8 cellular contexts compared by ENCODE assay signal in genomic region chr12:100573499-100574261, GRCh38. TPM values are rescaled to one million over a fixed set of nuclear protein-coding genes. Genes with fewer than 3 reads are reported as not detected.
DNase-seq lines count a peak whose midpoint lies in the region; ATAC-seq and TF ChIP-seq lines count a peak whose summit lies in the region.

Gene GAS2L3, plus strand, starts transcription at chr12:100573684. Its CDS starts 21,221 bp downstream, at chr12:100594905.

- TF ChIP-seq CTCF in RWPE2 (IDR thresholded peaks at IDR 0.05; ENCODE audit: poor library complexity, severe bottlenecking) (no peak), glutamatergic neuron (IDR thresholded peaks at IDR 0.05; ENCODE audit: partially characterized antibody, unreplicated experiment) (no peak), thoracic aorta (IDR thresholded peaks at IDR 0.05) (no peak)

- ATAC-seq in GM21786 (IDR thresholded peaks at IDR 0.05; ENCODE audit: unreplicated experiment): peak; percentile 95
- peak; percentile 87 for ATAC-seq in RWPE2 (ENCODE audit: low read depth)
- peak; percentile 73 for ATAC-seq in thoracic aorta (ENCODE audit: insufficient number of reproducible peaks, low FRiP score, low read depth)

- H3K4me1 Mint-ChIP-seq in activated naive CD8-positive, alpha-beta T cell treated with anti-CD3 and anti-CD28 coated beads for 36 hours: peaks cover 3% of the 10 kb centered on the region
- H3K4me1 Mint-ChIP-seq in glutamatergic neuron (ENCODE audit: low read depth, unreplicated experiment): no peaks in the 10 kb centered on the region

- H3K9me3 ChIP-seq in RWPE2 (ENCODE audit: severe bottlenecking) (no peaks in the 10 kb centered on the region), thoracic aorta (no peaks in the 10 kb centered on the region)

- DNase-seq in EL (peak; percentile 89), KG1 (lab: John Stamatoyannopoulos, UW) (peak; percentile 42), RWPE2 (ENCODE audit: low spot score) (peak; percentile 77), glutamatergic neuron (peak; percentile 93), nucleus accumbens (lab: John Stamatoyannopoulos, UW) (peak in 55 of 56 donors; percentile 16 to 85 (median 63)), thoracic aorta (ENCODE audit: low spot score) (peak; percentile 54)
- peak; percentile 68 for DNase-seq in activated naive CD8-positive, alpha-beta T cell treated with anti-CD3 and anti-CD28 coated beads for 36 hours

- H3K36me3 Mint-ChIP-seq in activated naive CD8-positive, alpha-beta T cell treated with anti-CD3 and anti-CD28 coated beads for 36 hours: no peaks in the 10 kb centered on the region
- H3K36me3 Mint-ChIP-seq in glutamatergic neuron (ENCODE audit: unreplicated experiment): no peaks in the 10 kb centered on the region

- no peaks in the 10 kb centered on the region for H3K36me3 ChIP-seq in RWPE2 (ENCODE audit: low read depth)
- H3K36me3 ChIP-seq in thoracic aorta: no peaks in the 10 kb centered on the region

- H3K27me3 Mint-ChIP-seq in activated naive CD8-positive, alpha-beta T cell treated with anti-CD3 and anti-CD28 coated beads for 36 hours: peaks cover 44% of the 10 kb centered on the region
- H3K27me3 Mint-ChIP-seq in glutamatergic neuron (ENCODE audit: unreplicated experiment): peaks cover 5% of the 10 kb centered on the region

- no peak within 1 kb of the TSS for H3K27ac Mint-ChIP-seq in activated naive CD8-positive, alpha-beta T cell treated with anti-CD3 and anti-CD28 coated beads for 36 hours
- peak within 1 kb of the TSS; percentile 31 for H3K27ac Mint-ChIP-seq in glutamatergic neuron (ENCODE audit: unreplicated experiment)

- H3K4me3 ChIP-seq in RWPE2 (ENCODE audit: severe bottlenecking) (peak within 1 kb of the TSS; percentile 51), thoracic aorta (peak within 1 kb of the TSS; percentile 83)

- H3K27ac ChIP-seq in RWPE2 (ENCODE audit: poor library complexity, severe bottlenecking) (peak within 1 kb of the TSS; percentile 11), thoracic aorta (peak within 1 kb of the TSS in 1 of 2 donors; percentile 65)

- H3K9me3 Mint-ChIP-seq in activated naive CD8-positive, alpha-beta T cell treated with anti-CD3 and anti-CD28 coated beads for 36 hours: no peaks in the 10 kb centered on the region
- no peaks in the 10 kb centered on the region for H3K9me3 Mint-ChIP-seq in glutamatergic neuron (ENCODE audit: unreplicated experiment)

- H3K4me1 ChIP-seq in RWPE2 (ENCODE audit: insufficient read depth, poor library complexity, severe bottlenecking) (peaks cover 20% of the 10 kb centered on the region), thoracic aorta (ENCODE audit: control insufficient read depth in 1 of 2, low read depth in 2 of 2) (peaks cover 6 to 19% of the 10 kb centered on the region in 2 donors)

- peak within 1 kb of the TSS; percentile 87 for H3K4me3 Mint-ChIP-seq in activated naive CD8-positive, alpha-beta T cell treated with anti-CD3 and anti-CD28 coated beads for 36 hours
- peak within 1 kb of the TSS; percentile 97 for H3K4me3 Mint-ChIP-seq in glutamatergic neuron (ENCODE audit: unreplicated experiment)

- H3K27me3 ChIP-seq in RWPE2 (ENCODE audit: insufficient read depth, poor library complexity, severe bottlenecking) (no peaks in the 10 kb centered on the region), thoracic aorta (replicated peaks; ENCODE audit: insufficient read depth) (no peaks in the 10 kb centered on the region)

RNA-seq across cellular contexts. Expression of gene GAS2L3, which starts in this region (rescaled TPM):
- 1 to 10 TPM; 1.3 to 1.5 TPM for total RNA-seq in activated naive CD8-positive, alpha-beta T cell treated with anti-CD3 and anti-CD28 coated beads for 36 hours
- total RNA-seq in glutamatergic neuron (ENCODE audit: unreplicated experiment) (56.2 TPM), thoracic aorta (10 to 100 TPM in 1 of 2 donors, 1 to 10 TPM in 1; 9.3 to 12.8 TPM)

Comparison
In these comparisons a context has a peak if more than half of its experiments do, and no peak if none do; other contexts are left out.
1. RNA of gene GAS2L3 (total RNA-seq): 56.2 TPM in glutamatergic neuron (single experiment) and 9.3 to 12.8 TPM in thoracic aorta; 1.3 to 1.5 TPM in activated naive CD8-positive, alpha-beta T cell treated with anti-CD3 and anti-CD28 coated beads for 36 hours; every median in the first group is over 4 times any median in the second.
2. DNase-seq: peak in every context shown above with its lines; median percentile 93 in glutamatergic neuron; 89 in EL; 77 in RWPE2; 68 in activated naive CD8-positive, alpha-beta T cell treated with anti-CD3 and anti-CD28 coated beads for 36 hours; 63 in nucleus accumbens; 54 in thoracic aorta; 42 in KG1.
3. Peak in every context shown above with its lines, with median percentiles within 50 percentile points of each other: ATAC-seq.